ENCODE assay signal across 8 cellular contexts in the genomic region with DNA sequence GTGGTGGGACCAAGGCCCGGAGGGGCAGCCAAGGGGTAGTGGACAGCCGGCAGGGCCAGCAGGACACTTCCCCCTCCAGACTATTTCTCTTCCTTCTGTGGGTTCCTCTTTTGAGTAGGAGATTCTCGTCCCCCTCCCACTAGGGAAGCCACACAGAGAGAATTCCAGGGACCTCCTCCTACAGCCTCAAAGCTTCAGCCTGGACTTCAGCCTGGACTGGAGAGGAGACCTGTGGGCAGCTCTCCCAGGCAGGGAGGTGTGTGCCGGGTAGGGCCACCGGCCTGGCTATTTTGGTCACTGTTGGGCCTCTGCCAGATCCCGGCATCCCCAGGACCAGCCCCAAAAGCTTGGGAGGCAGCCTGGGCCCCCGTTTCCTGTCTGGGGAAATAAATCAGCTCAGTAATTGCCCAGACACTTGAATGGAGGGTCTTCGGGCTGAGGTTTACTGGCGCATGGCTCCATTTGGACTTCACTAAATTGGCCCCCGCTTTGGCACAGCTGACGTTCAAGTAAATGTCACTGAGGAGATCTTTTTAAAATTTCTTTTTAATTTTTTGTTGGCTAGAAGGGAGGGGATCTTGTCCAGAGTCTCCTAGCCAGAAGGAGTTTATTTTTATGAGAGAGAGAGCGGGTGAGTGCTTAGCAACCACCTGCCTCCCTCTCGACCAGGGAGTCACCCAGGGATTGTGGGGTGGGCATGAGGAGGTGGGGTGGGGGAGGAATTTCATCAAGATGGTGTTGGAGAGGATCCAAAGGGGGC. TPM values are rescaled to one million over a fixed set of nuclear protein-coding genes. Genes with fewer than 3 reads are reported as not detected.
A peak's percentile ranks its signal among the peaks of the same experiment; 100 is the strongest.
DNase-seq lines count a peak whose midpoint lies in the region; ATAC-seq, FAIRE-seq and TF ChIP-seq lines count a peak whose summit lies in the region.

No MANE protein-coding gene starts in this region.

- H3K36me3 ChIP-seq in left lung = peaks cover 0 to 14% of the 10 kb centered on the region in 2 donors

- no peak for FAIRE-seq in GM12892 (lab: Jason Lieb, UNC)

- intact Hi-C loops in left lung (cut with DNase I) = no loop called here

- TF ChIP-seq POLR2A in GM12892 (IDR thresholded peaks at IDR 0.05; ENCODE audit: low read depth, low read length) = no peak

- H3K4me1 Mint-ChIP-seq in brain = peaks cover 54% of the 10 kb centered on the region

- H3K27me3 Mint-ChIP-seq in brain = peaks cover 13% of the 10 kb centered on the region

- no peaks in the 10 kb centered on the region for H3K9me3 ChIP-seq in left lung

- H3K9me3 Mint-ChIP-seq in brain = no peaks in the 10 kb centered on the region

- ATAC-seq in left lung = peak; percentile 54

- peak overlapping the region; percentile 94 to 98 (median 97) for H3K4me3 Mint-ChIP-seq in brain

- H3K27me3 ChIP-seq in left lung = no peaks in the 10 kb centered on the region

- peaks cover 13% of the 10 kb centered on the region for H3K36me3 Mint-ChIP-seq in brain

- peak overlapping the region; percentile 80 to 90 for H3K4me3 ChIP-seq in left lung

- DNase-seq in NCI-H146 treated with DMSO at 0.1 percent for 48 hours (lab: John Stamatoyannopoulos, UW; ENCODE audit: unreplicated experiment) = peak; percentile 4
- no peak for DNase-seq in NCI-H146 (lab: John Stamatoyannopoulos, UW)
- DNase-seq in NCI-H1092 treated with DMSO at 0.1 percent for 48 hours (lab: John Stamatoyannopoulos, UW) = peak; percentile 49
- DNase-seq in left lung = peak; percentile 72 to 84
- peak; percentile 22 for DNase-seq in superior temporal gyrus (ENCODE audit: extremely low spot score)
- DNase-seq in NCI-H510A (lab: John Stamatoyannopoulos, UW) = no peak
- DNase-seq in GM12892 (ENCODE audit: insufficient read length) = no peak

- peaks cover 28 to 80% of the 10 kb centered on the region in 2 donors for H3K4me1 ChIP-seq in left lung

- H3K27ac Mint-ChIP-seq in brain = peak overlapping the region; percentile 64 to 99 (median 91)

- TF ChIP-seq CTCF in brain (conservative IDR thresholded peaks at IDR 0.05) (no peak), left lung (IDR thresholded peaks at IDR 0.05) (no peak)

- peak overlapping the region; percentile 53 to 97 for H3K27ac ChIP-seq in left lung

RNA-seq across cellular contexts. Expression of a gene that starts 1.4 kb away (rescaled TPM):
- 5.2 TPM for polyA plus RNA-seq in brain (ENCODE audit: insufficient read depth, low read depth, low replicate concordance)
- 100 to 1,000 TPM in 1 of 2 donors, 10 to 100 TPM in 1; 32.2 to 134 TPM for total RNA-seq in left lung
- polyA plus RNA-seq in GM12892 (2012; ENCODE audit: missing spikeins) = 15.9 TPM

Comparison
In these comparisons a context has a peak if more than half of its experiments do, and no peak if none do; other contexts are left out.
1. DNase-seq: peak in NCI-H146 treated with DMSO at 0.1 percent for 48 hours (single experiment), NCI-H1092 treated with DMSO at 0.1 percent for 48 hours (single experiment), left lung (2 of 2) and superior temporal gyrus (single experiment); none in NCI-H146 (single experiment), NCI-H510A (single experiment) and GM12892 (single experiment).